Comparison of ENCODE assay signal across 17 cellular contexts in genomic region chr15:47404877-47405276, GRCh38.
A peak's percentile ranks its signal among the peaks of the same experiment; 100 is the strongest.
DNase-seq lines count a peak whose midpoint lies in the region; ATAC-seq, FAIRE-seq and TF ChIP-seq lines count a peak whose summit lies in the region.
"Had no signal": no experiment of that assay in that cellular context is flagged by ENCODE, and none has a peak within 500 bp of the region (broad histone marks: within the 10 kb centered on the region; RNA-seq: fewer than 3 reads in every experiment).

No MANE protein-coding gene starts in this region.

- DNase-seq in cardiac muscle cell (ENCODE audit: low read depth in 1 of 2, low spot score in 1 of 2) = peak in 1 of 2 donors; percentile 36
- DNase-seq in Right ventricle myocardium inferior (ENCODE audit: missing footprints) = no peak
- DNase-seq in SK-MEL-5 (ENCODE audit: low read depth, low spot score) = peak; percentile 7
- peak; percentile 16 for DNase-seq in iPS-NIHi7 (ENCODE audit: extremely low spot score)
- DNase-seq in superior temporal gyrus (ENCODE audit: extremely low spot score) = peak; percentile 42
- no peak for DNase-seq in activated CD8-positive, alpha-beta T cell treated with anti-CD3 and anti-CD28 coated beads for 36 hours
- no peak for DNase-seq in sigmoid colon
- DNase-seq in H54 (ENCODE audit: insufficient read length, low spot score) = no peak
- DNase-seq: C1 segment of cervical spinal cord, DMS153, NCI-H2029 treated with DMSO at 0.1 percent for 48 hours, NCI-H774, SK-N-SH, T-helper 1 cell had no signal

- in situ Hi-C loops in SK-MEL-5 (cut with HindIII; ENCODE audit: low pct_unique_long_range_greater_than_20kb, low sequenced_read_pairs) = no loop called here

- TF ChIP-seq CTCF in cardiac muscle cell (IDR thresholded peaks at IDR 0.05; ENCODE audit: low read depth, low read length) (no peak), sigmoid colon (IDR thresholded peaks at IDR 0.05) (no peak)
- TF ChIP-seq CTCF in activated CD8-positive, alpha-beta T cell treated with anti-CD3 and anti-CD28 coated beads for 36 hours (IDR thresholded peaks at IDR 0.05) = no peak

- H3K27me3 ChIP-seq in cardiac muscle cell = no peaks in the 10 kb centered on the region
- H3K27me3 ChIP-seq in sigmoid colon = no peaks in the 10 kb centered on the region

- CTCF ChIA-PET in activated CD8-positive, alpha-beta T cell treated with anti-CD3 and anti-CD28 coated beads for 36 hours (lab: Charles Lee) = no interaction called here

- POLR2A ChIA-PET in activated CD8-positive, alpha-beta T cell treated with anti-CD3 and anti-CD28 coated beads for 36 hours (lab: Charles Lee) = interaction anchor here (0.5 kb wide), 1 partner anchor 629 kb away, joined by 3 read pairs; no protein-coding TSS in a partner anchor

- H3K4me3 ChIP-seq in cardiac muscle cell = no peak overlapping the region
- no peak overlapping the region for H3K4me3 ChIP-seq in sigmoid colon
- H3K4me3 ChIP-seq: A549 had no signal

- no peaks in the 10 kb centered on the region for H3K27me3 Mint-ChIP-seq in activated CD8-positive, alpha-beta T cell treated with anti-CD3 and anti-CD28 coated beads for 36 hours

- no peaks in the 10 kb centered on the region for H3K36me3 ChIP-seq in cardiac muscle cell
- H3K36me3 ChIP-seq in sigmoid colon = no peaks in the 10 kb centered on the region

- WGBS in sigmoid colon, 2 donors = 82 to 84% methylated on average over 3 of the region's 3 CpGs

- intact Hi-C loops in Right ventricle myocardium inferior (cut with DNase I) (no loop called here), sigmoid colon (cut with DNase I) (no loop called here)
- intact Hi-C loops in activated CD8-positive, alpha-beta T cell treated with anti-CD3 and anti-CD28 coated beads for 36 hours (cut with micrococcal nuclease) = no loop called here

- no peaks in the 10 kb centered on the region for H3K36me3 Mint-ChIP-seq in activated CD8-positive, alpha-beta T cell treated with anti-CD3 and anti-CD28 coated beads for 36 hours (ENCODE audit: low read depth)

- peaks cover 3% of the 10 kb centered on the region for H3K9me3 Mint-ChIP-seq in activated CD8-positive, alpha-beta T cell treated with anti-CD3 and anti-CD28 coated beads for 36 hours

- no peaks in the 10 kb centered on the region for H3K9me3 ChIP-seq in cardiac muscle cell (ENCODE audit: low read depth)
- no peaks in the 10 kb centered on the region for H3K9me3 ChIP-seq in sigmoid colon
- H3K9me3 ChIP-seq: A549, SK-N-SH had no signal

- TF ChIP-seq POLR2A in sigmoid colon (IDR thresholded peaks at IDR 0.05) (no peak), H54 (IDR thresholded peaks at IDR 0.05; ENCODE audit: low read depth, low read length) (no peak)

- no peaks in the 10 kb centered on the region for H3K4me1 Mint-ChIP-seq in activated CD8-positive, alpha-beta T cell treated with anti-CD3 and anti-CD28 coated beads for 36 hours (ENCODE audit: low read depth)

- H3K27ac ChIP-seq in cardiac muscle cell = peak overlapping the region; percentile 18
- H3K27ac ChIP-seq in sigmoid colon = no peak overlapping the region
- H3K27ac ChIP-seq: A549, KMS-11 had no signal

- no peak overlapping the region for H3K27ac Mint-ChIP-seq in activated CD8-positive, alpha-beta T cell treated with anti-CD3 and anti-CD28 coated beads for 36 hours

- ATAC-seq in Right ventricle myocardium inferior = no peak
- no peak for ATAC-seq in activated CD8-positive, alpha-beta T cell treated with anti-CD3 and anti-CD28 coated beads for 36 hours
- ATAC-seq: A549, HepG2 had no signal

- H3K4me3 Mint-ChIP-seq in activated CD8-positive, alpha-beta T cell treated with anti-CD3 and anti-CD28 coated beads for 36 hours = no peak overlapping the region

- FAIRE-seq in H54 (lab: Jason Lieb, UNC) = no peak
- FAIRE-seq: A549, HepG2 had no signal

- no peak for TF ChIP-seq EP300 in sigmoid colon (IDR thresholded peaks at IDR 0.05)

- H3K4me1 ChIP-seq in cardiac muscle cell (ENCODE audit: low read depth) = peaks cover 42% of the 10 kb centered on the region
- H3K4me1 ChIP-seq in sigmoid colon = no peaks in the 10 kb centered on the region
- H3K4me1 ChIP-seq: A549 had no signal

Comparison
In these comparisons a context has a peak if more than half of its experiments do, and no peak if none do; other contexts are left out.
1. DNase-seq: peak in SK-MEL-5 (single experiment), iPS-NIHi7 (single experiment) and superior temporal gyrus (single experiment); none in Right ventricle myocardium inferior (single experiment), activated CD8-positive, alpha-beta T cell treated with anti-CD3 and anti-CD28 coated beads for 36 hours (single experiment), sigmoid colon (single experiment) and H54 (single experiment).